In the genomic region with DNA sequence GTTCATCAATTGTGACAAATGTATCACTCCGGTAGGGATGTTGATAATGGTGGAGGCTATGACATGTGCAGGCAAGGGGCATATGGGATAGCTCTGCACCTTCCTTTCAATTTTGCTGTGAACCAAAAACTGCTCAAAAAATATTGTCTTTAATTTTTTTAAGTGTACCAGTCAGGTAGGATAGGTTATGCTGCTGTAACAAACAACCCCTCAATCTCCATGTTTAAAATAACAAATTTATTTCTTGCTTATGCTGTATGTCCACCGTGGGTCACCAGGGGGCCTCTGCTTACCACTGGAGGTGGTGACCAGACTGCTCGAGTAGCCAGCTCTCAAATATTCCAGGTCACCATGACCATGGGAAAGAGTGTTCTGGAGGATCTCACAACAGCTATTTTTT, we compare ENCODE assay signal across 17 cellular contexts. TPM values are rescaled to one million over a fixed set of nuclear protein-coding genes. Genes with fewer than 3 reads are reported as not detected.
DNase-seq lines count a peak whose midpoint lies in the region; ATAC-seq, FAIRE-seq and TF ChIP-seq lines count a peak whose summit lies in the region.
"Had no signal": no experiment of that assay in that cellular context is flagged by ENCODE, and none has a peak within 500 bp of the region (broad histone marks: within the 10 kb centered on the region; RNA-seq: fewer than 3 reads in every experiment).

No MANE protein-coding gene starts in this region.

- H3K56ac ChIP-seq in mesendoderm (ENCODE audit: low read length) = no peak overlapping the region

- ATAC-seq in HepG2 (no peak), right lobe of liver (no peak)
- ATAC-seq: GM23338 had no signal

- no peak overlapping the region for H3K4me2 ChIP-seq in HepG2 (ENCODE audit: low read depth, low read length)
- no peak overlapping the region for H3K4me2 ChIP-seq in mesendoderm (ENCODE audit: low read length)
- H3K4me2 ChIP-seq in neural progenitor cell = no peak overlapping the region
- H3K4me2 ChIP-seq: BLaER1 treated with 17β-estradiol and CSF1 and Interleukin-3, amounts not matched to agents 10 nM and 100 nM; GM23338 had no signal

- CTCF ChIA-PET in HepG2 (lab: Yijun Ruan, JAX; ENCODE audit: low intra/inter-chr PET ratio, low total read pairs) = no interaction called here

- H3K18ac ChIP-seq in mesendoderm (ENCODE audit: low read length) = no peak overlapping the region

- TF ChIP-seq CTCF in HepG2 (CRISPR knock-in tag; IDR thresholded peaks at IDR 0.05) = no peak
- no peak for TF ChIP-seq CTCF in right lobe of liver (IDR thresholded peaks at IDR 0.05)
- TF ChIP-seq CTCF in coronary artery (IDR thresholded peaks at IDR 0.05) = no peak
- TF ChIP-seq CTCF in neural progenitor cell (IDR thresholded peaks at IDR 0.05) = no peak

- H3K36me3 ChIP-seq in HepG2 (replicated peaks in 1 of 2; ENCODE audit: control insufficient read depth in 1 of 2, insufficient read depth in 2 of 2, low read length in 2 of 2) = no peaks in the 10 kb centered on the region
- H3K36me3 ChIP-seq in right lobe of liver = no peaks in the 10 kb centered on the region
- no peaks in the 10 kb centered on the region for H3K36me3 ChIP-seq in mesendoderm (ENCODE audit: control insufficient read depth, insufficient read depth, low read length)
- no peaks in the 10 kb centered on the region for H3K36me3 ChIP-seq in neural progenitor cell
- H3K36me3 ChIP-seq: BLaER1 treated with 17β-estradiol and CSF1 and Interleukin-3, amounts not matched to agents 10 nM and 100 nM had no signal

- intact Hi-C loops in HepG2 (cut with micrococcal nuclease; ENCODE audit: unreplicated experiment) (no loop called here), right lobe of liver (cut with DNase I) (no loop called here)

- H3K9ac ChIP-seq in HepG2 (ENCODE audit: insufficient read depth, low read depth, low read length) = no peak overlapping the region
- H3K9ac ChIP-seq in mesendoderm (ENCODE audit: low read length) = no peak overlapping the region
- no peak overlapping the region for H3K9ac ChIP-seq in neural progenitor cell
- H3K9ac ChIP-seq: BLaER1 treated with 17β-estradiol and CSF1 and Interleukin-3, amounts not matched to agents 10 nM and 100 nM had no signal

- H3K9me3 Mint-ChIP-seq in neural progenitor cell = peaks cover 3% of the 10 kb centered on the region

- FAIRE-seq in HepG2 (lab: Jason Lieb, UNC) = no peak
- FAIRE-seq: G401.6, GM12891, HTR-8/SVneo had no signal

- H3K23ac ChIP-seq in mesendoderm (ENCODE audit: low read length) = no peak overlapping the region

- POLR2A ChIA-PET in HepG2 (lab: Yijun Ruan, JAX) = interaction anchor here (1.4 kb wide), 1 partner anchor 24 kb away, joined by 4 read pairs; a partner anchor contains a TSS

- H4K20me1 ChIP-seq in HepG2 (ENCODE audit: insufficient read depth, low read length) (no peaks in the 10 kb centered on the region), neural progenitor cell (ENCODE audit: low read depth) (no peaks in the 10 kb centered on the region)
- H4K20me1 ChIP-seq: BLaER1 treated with 17β-estradiol and CSF1 and Interleukin-3, amounts not matched to agents 10 nM and 100 nM had no signal

- no peak overlapping the region for H2AFZ ChIP-seq in HepG2 (ENCODE audit: low read length)
- no peak overlapping the region for H2AFZ ChIP-seq in neural progenitor cell (replicated peaks)
- H2AFZ ChIP-seq: GM23338 had no signal

- H3K27me3 Mint-ChIP-seq in neural progenitor cell (ENCODE audit: insufficient read depth, low read depth) = peaks cover 31% of the 10 kb centered on the region

- H3K27ac Mint-ChIP-seq in neural progenitor cell = no peak overlapping the region
- H3K27ac Mint-ChIP-seq: CD4-positive, CD25-positive, alpha-beta regulatory T cell; GM23338 had no signal

- no peak overlapping the region for H3K4ac ChIP-seq in mesendoderm (ENCODE audit: low read depth, low read length)

- TF ChIP-seq EP300 in HepG2 (IDR thresholded peaks at IDR 0.05; ENCODE audit: low read depth in 2 of 2, low read length in 2 of 2) = no peak
- no peak for TF ChIP-seq EP300 in HepG2 (CRISPR knock-in tag; IDR thresholded peaks at IDR 0.05; ENCODE audit: borderline replicate concordance)

- H3K4me3 ChIP-seq in HepG2 (replicated peaks in 1 of 3; ENCODE audit: insufficient read depth in 1 of 3, low read depth in 2 of 3, low read length in 3 of 3) (no peak overlapping the region), right lobe of liver (no peak overlapping the region), coronary artery (no peak overlapping the region), mesendoderm (ENCODE audit: low read length) (no peak overlapping the region), neural progenitor cell (no peak overlapping the region)
- H3K4me3 ChIP-seq: BLaER1 treated with 17β-estradiol and CSF1 and Interleukin-3, amounts not matched to agents 10 nM and 100 nM; GM23338 had no signal

- no peak overlapping the region for H2AK5ac ChIP-seq in mesendoderm (ENCODE audit: low read length)

- H3K4me1 ChIP-seq in HepG2 (ENCODE audit: insufficient read depth, low read length) (peaks cover 51% of the 10 kb centered on the region), right lobe of liver (no peaks in the 10 kb centered on the region), mesendoderm (ENCODE audit: control insufficient read depth, low read depth, low read length) (no peaks in the 10 kb centered on the region), neural progenitor cell (peaks cover 20% of the 10 kb centered on the region)

- no peak for DNase-seq in HepG2 (ENCODE audit: low spot score)
- DNase-seq in right lobe of liver = no peak
- peak; percentile 17 for DNase-seq in coronary artery (ENCODE audit: low spot score)
- DNase-seq in mesendoderm = peak; percentile 26
- no peak for DNase-seq in G401 (ENCODE audit: low spot score)
- no peak for DNase-seq in neural progenitor cell (ENCODE audit: low spot score)
- DNase-seq in Ammon's horn (ENCODE audit: low spot score) = no peak
- DNase-seq: 8988T; AML-193; CD4-positive, CD25-positive, alpha-beta regulatory T cell; H7; KG1 had no signal

- WGBS in HepG2 (ENCODE audit: low lambda C conversion rate) = 45% methylated on average over 3 of the region's 3 CpGs
- 64% methylated on average over 3 of the region's 3 CpGs for WGBS in right lobe of liver (ENCODE audit: insufficient coverage, low coverage, low lambda C conversion rate, missing lambda C conversion rate)
- no CpG with 5 or more reads among the region's 3 CpGs for WGBS in mesendoderm (ENCODE audit: extremely low coverage, insufficient coverage, low lambda C conversion rate)

- no peak overlapping the region for H4K5ac ChIP-seq in mesendoderm (ENCODE audit: low read length)

- H3K36me3 Mint-ChIP-seq in neural progenitor cell = no peaks in the 10 kb centered on the region
- H3K36me3 Mint-ChIP-seq: CD4-positive, CD25-positive, alpha-beta regulatory T cell had no signal

- no peaks in the 10 kb centered on the region for H3K27me3 ChIP-seq in HepG2 (ENCODE audit: control insufficient read depth in 1 of 2, insufficient read depth in 2 of 2, low read length in 2 of 2)
- no peaks in the 10 kb centered on the region for H3K27me3 ChIP-seq in right lobe of liver
- H3K27me3 ChIP-seq in mesendoderm (ENCODE audit: insufficient read depth, low read length, poor library complexity) = no peaks in the 10 kb centered on the region
- peaks cover 32% of the 10 kb centered on the region for H3K27me3 ChIP-seq in neural progenitor cell

- TF ChIP-seq POLR2A in HepG2 (IDR thresholded peaks at IDR 0.05; ENCODE audit: insufficient read depth in 1 of 2, low read depth in 2 of 2, low read length in 2 of 2) (no peak), right lobe of liver (IDR thresholded peaks at IDR 0.05) (no peak)

- peaks cover 17% of the 10 kb centered on the region for H3F3A ChIP-seq in neural progenitor cell (ENCODE audit: low read depth)

- BruUV-seq in HepG2 (replicated peaks; lab: Mats Ljungman, UMichigan) = no TSS peak

- H4K8ac ChIP-seq in mesendoderm (ENCODE audit: low read depth, low read length) = no peak overlapping the region

- H2BK5ac ChIP-seq in mesendoderm (ENCODE audit: low read length) = no peak overlapping the region

- peaks cover 31% of the 10 kb centered on the region for H3K4me1 Mint-ChIP-seq in neural progenitor cell
- H3K4me1 Mint-ChIP-seq: CD4-positive, CD25-positive, alpha-beta regulatory T cell had no signal

- in situ Hi-C loops in HepG2 (cut with HindIII; ENCODE audit: extremely low pct_ligation_motif_present, low pct_unique_long_range_greater_than_20kb) = no loop called here
- in situ Hi-C loops in G401 (cut with HindIII; ENCODE audit: low sequenced_read_pairs) = no loop called here

- H3K27ac ChIP-seq in HepG2 (ENCODE audit: extremely low read length, insufficient read depth, low read length) (no peak overlapping the region), right lobe of liver (no peak overlapping the region), coronary artery (no peak overlapping the region), mesendoderm (ENCODE audit: low read depth, low read length) (no peak overlapping the region), neural progenitor cell (no peak overlapping the region)
- H3K27ac ChIP-seq: BLaER1 treated with 17β-estradiol and CSF1 and Interleukin-3, amounts not matched to agents 10 nM and 100 nM had no signal

- H3K9me3 ChIP-seq in HepG2 (ENCODE audit: low read length) (0 out of 2 replicates have a peak, but pooled peaks cover 4% of the 10 kb centered on the region), right lobe of liver (no peaks in the 10 kb centered on the region), neural progenitor cell (ENCODE audit: low read depth) (no peaks in the 10 kb centered on the region)

- H3K79me2 ChIP-seq in HepG2 (ENCODE audit: insufficient read depth, low read length) (no peaks in the 10 kb centered on the region), mesendoderm (ENCODE audit: control insufficient read depth, insufficient read depth, low read length) (no peaks in the 10 kb centered on the region), neural progenitor cell (ENCODE audit: low read depth) (no peaks in the 10 kb centered on the region)

- no peak overlapping the region for H3K4me3 Mint-ChIP-seq in neural progenitor cell
- H3K4me3 Mint-ChIP-seq: CD4-positive, CD25-positive, alpha-beta regulatory T cell; GM23338 had no signal

- no peak overlapping the region for H2BK120ac ChIP-seq in mesendoderm (ENCODE audit: low read depth, low read length)

- H3K79me1 ChIP-seq in mesendoderm (ENCODE audit: low read length) = no peaks in the 10 kb centered on the region

- no peak for TF ChIP-seq RAD21 in HepG2 (CRISPR knock-in tag; IDR thresholded peaks at IDR 0.05)

- no peak overlapping the region for H2BK15ac ChIP-seq in mesendoderm (replicated peaks; ENCODE audit: low read depth)

RNA-seq across cellular contexts. Expression of a gene that starts 23.4 kb away (rescaled TPM):
- total RNA-seq in HepG2 (2016; rRNA removed; fragmentation: Illumina TruSeq; extraction: Trizol) (13.8 and 14.9 TPM in 2 replicates), right lobe of liver (under 1 TPM; 0.15 to 0.62 (median 0.31) TPM), neural progenitor cell (ENCODE audit: low replicate concordance) (0.65 TPM in 1 of 2 replicates, not detected in the other)
- 6.3 and 10.9 TPM in 2 replicates for total RNA-seq in HepG2 (2016; cell fraction: cytosol; rRNA removed; fragmentation: Illumina TruSeq; extraction: Trizol; ENCODE audit: low read depth)
- 14.0 and 15.0 TPM in 2 replicates for total RNA-seq in HepG2 (2016; cell fraction: insoluble cytoplasmic fraction; rRNA removed; fragmentation: Illumina TruSeq; extraction: Trizol)
- 19.1 and 23.9 TPM in 2 replicates for total RNA-seq in HepG2 (2016; cell fraction: membrane; rRNA removed; fragmentation: Illumina TruSeq; extraction: Trizol)
- 5.4 and 9.8 TPM in 2 replicates for total RNA-seq in HepG2 (2016; cell fraction: nucleus; rRNA removed; fragmentation: Illumina TruSeq; extraction: Trizol)
- 12.1 and 15.2 TPM in 2 replicates for polyA plus RNA-seq in HepG2 (2011; rRNA removed)
- polyA plus RNA-seq in HepG2 (2011; cell fraction: cytosol; rRNA removed) = 8.4 and 14.6 TPM in 2 replicates
- 17.5 and 22.0 TPM in 2 replicates for polyA plus RNA-seq in HepG2 (2011; cell fraction: nucleus; rRNA removed)
- polyA plus RNA-seq in HepG2 (2012) = 8.0 and 8.9 TPM in 2 replicates
- 8.3 and 12.3 TPM in 2 replicates for polyA plus RNA-seq in HepG2 (2016; cell fraction: cytosol; fragmentation: Illumina TruSeq; extraction: Trizol; ENCODE audit: low read depth)
- polyA plus RNA-seq in HepG2 (2016; cell fraction: insoluble cytoplasmic fraction; fragmentation: Illumina TruSeq; extraction: Trizol; ENCODE audit: low read depth) = 16.8 and 17.9 TPM in 2 replicates
- 19.5 and 22.1 TPM in 2 replicates for polyA plus RNA-seq in HepG2 (2016; cell fraction: membrane; fragmentation: Illumina TruSeq; extraction: Trizol; ENCODE audit: low read depth)
- polyA plus RNA-seq in HepG2 (2016; cell fraction: nucleus; fragmentation: Illumina TruSeq; extraction: Trizol; ENCODE audit: insufficient read depth, low read depth) = 13.8 and 15.1 TPM in 2 replicates
- polyA minus RNA-seq in HepG2 (2011; rRNA and poly(A)+ RNA removed; ENCODE audit: low replicate concordance) = 0.58 and 6.7 TPM in 2 replicates
- polyA minus RNA-seq in HepG2 (2011; cell fraction: cytosol; rRNA and poly(A)+ RNA removed) = 3.3 and 5.9 TPM in 2 replicates
- 3.1 and 4.0 TPM in 2 replicates for polyA minus RNA-seq in HepG2 (2011; cell fraction: nucleus; rRNA and poly(A)+ RNA removed)
- 1.4 TPM for polyA plus RNA-seq in mesendoderm (2013, experiment 1 of 2)
- polyA plus RNA-seq in mesendoderm (2013, experiment 2 of 2) = 1.3 TPM
- 210 and 226 TPM in 2 replicates for total RNA-seq in G401 (2014; rRNA removed; shearing (Covaris generic))
- total RNA-seq: GM23338 had no signal

Comparison
In these comparisons a context has a peak if more than half of its experiments do, and no peak if none do; other contexts are left out.
1. DNase-seq: peak in coronary artery (single experiment) and mesendoderm (single experiment); none in HepG2 (single experiment), right lobe of liver (0 of 3), G401 (single experiment), neural progenitor cell (single experiment) and Ammon's horn (single experiment).